ENCODE assay signal across 11 cellular contexts in the genomic region with DNA sequence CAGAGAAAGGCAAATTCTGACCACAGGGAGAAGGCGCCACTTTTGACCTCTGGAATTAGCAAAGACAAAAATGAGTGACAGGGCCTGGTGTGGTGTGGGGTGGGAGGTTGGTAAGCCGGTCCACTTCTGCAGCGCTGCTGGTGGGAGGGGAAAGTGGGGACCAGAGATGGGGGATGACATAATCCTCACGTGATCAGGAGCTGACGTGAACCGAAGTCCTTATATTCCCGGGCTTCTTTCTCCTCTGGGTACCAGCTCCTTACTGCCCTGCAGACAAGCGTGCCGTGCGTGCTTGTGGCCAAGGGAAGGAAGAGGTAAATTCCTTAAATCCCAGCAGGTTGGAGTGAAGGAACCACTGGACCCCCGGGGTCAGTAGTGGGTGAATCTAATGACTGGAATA. TPM values are rescaled to one million over a fixed set of nuclear protein-coding genes. Genes with fewer than 3 reads are reported as not detected.
DNase-seq lines count a peak whose midpoint lies in the region; ATAC-seq and TF ChIP-seq lines count a peak whose summit lies in the region.
"Had no signal": no experiment of that assay in that cellular context is flagged by ENCODE, and none has a peak within 500 bp of the region (broad histone marks: within the 10 kb centered on the region; RNA-seq: fewer than 3 reads in every experiment).

A gene with protein sequence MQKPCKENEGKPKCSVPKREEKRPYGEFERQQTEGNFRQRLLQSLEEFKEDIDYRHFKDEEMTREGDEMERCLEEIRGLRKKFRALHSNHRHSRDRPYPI (plus strand): TSS at position 249 of the 400 bp plus-strand sequence. CDS start 1,165 bp downstream, outside the sequence.

- peaks cover 6% of the 10 kb centered on the region for H3K4me1 ChIP-seq in neuron (ENCODE audit: insufficient read depth, low read length)

- ATAC-seq in WTC11 (peak; percentile 24), GM18511 (IDR thresholded peaks at IDR 0.05; ENCODE audit: unreplicated experiment) (no peak), GM19455 (IDR thresholded peaks at IDR 0.05; ENCODE audit: unreplicated experiment) (no peak)
- ATAC-seq: activated CD4-positive, CD25-positive, alpha-beta regulatory T cell treated with anti-CD3 and anti-CD28 coated beads, Interleukin-2, amount 50 U/mL, for 24 hours had no signal

- H3K36me3 ChIP-seq in neuron (ENCODE audit: insufficient read depth, low read length): peaks cover 4% of the 10 kb centered on the region
- H3K36me3 ChIP-seq in MG63: no peaks in the 10 kb centered on the region

- H3K27ac Mint-ChIP-seq in WTC11 (peak within 1 kb of the TSS; percentile 78; the same call in 1 of the 2 replicates), glutamatergic neuron (ENCODE audit: unreplicated experiment) (peak within 1 kb of the TSS; percentile 98)

- H3K4me1 Mint-ChIP-seq in WTC11: peaks cover 26% of the 10 kb centered on the region
- peaks cover 12% of the 10 kb centered on the region for H3K4me1 Mint-ChIP-seq in glutamatergic neuron (ENCODE audit: low read depth, unreplicated experiment)

- no peaks in the 10 kb centered on the region for H3K36me3 Mint-ChIP-seq in WTC11
- no peaks in the 10 kb centered on the region for H3K36me3 Mint-ChIP-seq in glutamatergic neuron (ENCODE audit: unreplicated experiment)
- H3K36me3 Mint-ChIP-seq: CD4-positive, CD25-positive, alpha-beta regulatory T cell had no signal

- POLR2A ChIA-PET in WTC11 (lab: Charles Lee): no interaction called here

- H3K9me3 Mint-ChIP-seq in WTC11 (no peaks in the 10 kb centered on the region), glutamatergic neuron (ENCODE audit: unreplicated experiment) (peaks cover 4% of the 10 kb centered on the region)
- H3K9me3 Mint-ChIP-seq: CD4-positive, CD25-positive, alpha-beta regulatory T cell had no signal

- TF ChIP-seq CTCF in AG09319 (IDR thresholded peaks at IDR 0.05; ENCODE audit: low read depth, low read length) (no peak), WTC11 (IDR thresholded peaks at IDR 0.05) (no peak), glutamatergic neuron (IDR thresholded peaks at IDR 0.05; ENCODE audit: partially characterized antibody, unreplicated experiment) (no peak)

- H3K4me3 ChIP-seq in neuron (ENCODE audit: low read length) (peak within 1 kb of the TSS; percentile 69), MG63 (no peak within 1 kb of the TSS)

- H3K4me3 Mint-ChIP-seq in WTC11 (peak within 1 kb of the TSS; percentile 75), glutamatergic neuron (ENCODE audit: unreplicated experiment) (peak within 1 kb of the TSS; percentile 94)

- H3K27me3 Mint-ChIP-seq in WTC11 (ENCODE audit: low read depth) (no peaks in the 10 kb centered on the region; the same call in none of the 2 replicates), glutamatergic neuron (ENCODE audit: unreplicated experiment) (peaks cover 2% of the 10 kb centered on the region)

- H3K27me3 ChIP-seq in neuron (ENCODE audit: insufficient read depth, low read length) (peaks cover 10% of the 10 kb centered on the region), MG63 (no peaks in the 10 kb centered on the region)

- H3K9me3 ChIP-seq in neuron (ENCODE audit: low read length) (no peaks in the 10 kb centered on the region), MG63 (no peaks in the 10 kb centered on the region)

- CTCF ChIA-PET in WTC11 (lab: Charles Lee): interaction anchor here (0.7 to 2.3 kb wide), 6 partner anchors 12 to 381 kb away, joined by 3 to 17 read pairs (median 4); a partner anchor contains a TSS

- H2AFZ ChIP-seq in neuron (ENCODE audit: low read depth, low read length): no peak within 1 kb of the TSS

- DNase-seq in AG09319 (ENCODE audit: extremely low read depth, low read depth) (peak; percentile 4), WTC11 (ENCODE audit: low spot score) (peak; percentile 10), glutamatergic neuron (peak; percentile 44), MG63 (no peak), UCSD-AML1 (lab: John Stamatoyannopoulos, UW; ENCODE audit: unreplicated experiment) (no peak)
- DNase-seq: CD4-positive, CD25-positive, alpha-beta regulatory T cell; Karpas-422 had no signal

TF ChIP-seq in WTC11, 78 proteins besides CTCF, POLR2A, EP300 and RAD21:
- TF ChIP-seq, protein P1, sequence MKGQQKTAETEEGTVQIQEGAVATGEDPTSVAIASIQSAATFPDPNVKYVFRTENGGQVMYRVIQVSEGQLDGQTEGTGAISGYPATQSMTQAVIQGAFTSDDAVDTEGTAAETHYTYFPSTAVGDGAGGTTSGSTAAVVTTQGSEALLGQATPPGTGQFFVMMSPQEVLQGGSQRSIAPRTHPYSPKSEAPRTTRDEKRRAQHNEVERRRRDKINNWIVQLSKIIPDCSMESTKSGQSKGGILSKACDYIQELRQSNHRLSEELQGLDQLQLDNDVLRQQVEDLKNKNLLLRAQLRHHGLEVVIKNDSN (CRISPR knock-in tag; IDR thresholded peaks at IDR 0.05): peak; percentile 59; the same call in 1 of the 2 replicates
- TF ChIP-seq, protein P2, sequence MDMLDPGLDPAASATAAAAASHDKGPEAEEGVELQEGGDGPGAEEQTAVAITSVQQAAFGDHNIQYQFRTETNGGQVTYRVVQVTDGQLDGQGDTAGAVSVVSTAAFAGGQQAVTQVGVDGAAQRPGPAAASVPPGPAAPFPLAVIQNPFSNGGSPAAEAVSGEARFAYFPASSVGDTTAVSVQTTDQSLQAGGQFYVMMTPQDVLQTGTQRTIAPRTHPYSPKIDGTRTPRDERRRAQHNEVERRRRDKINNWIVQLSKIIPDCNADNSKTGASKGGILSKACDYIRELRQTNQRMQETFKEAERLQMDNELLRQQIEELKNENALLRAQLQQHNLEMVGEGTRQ (CRISPR knock-in tag; IDR thresholded peaks at IDR 0.05): peak; percentile 77
- TF ChIP-seq, protein P3, sequence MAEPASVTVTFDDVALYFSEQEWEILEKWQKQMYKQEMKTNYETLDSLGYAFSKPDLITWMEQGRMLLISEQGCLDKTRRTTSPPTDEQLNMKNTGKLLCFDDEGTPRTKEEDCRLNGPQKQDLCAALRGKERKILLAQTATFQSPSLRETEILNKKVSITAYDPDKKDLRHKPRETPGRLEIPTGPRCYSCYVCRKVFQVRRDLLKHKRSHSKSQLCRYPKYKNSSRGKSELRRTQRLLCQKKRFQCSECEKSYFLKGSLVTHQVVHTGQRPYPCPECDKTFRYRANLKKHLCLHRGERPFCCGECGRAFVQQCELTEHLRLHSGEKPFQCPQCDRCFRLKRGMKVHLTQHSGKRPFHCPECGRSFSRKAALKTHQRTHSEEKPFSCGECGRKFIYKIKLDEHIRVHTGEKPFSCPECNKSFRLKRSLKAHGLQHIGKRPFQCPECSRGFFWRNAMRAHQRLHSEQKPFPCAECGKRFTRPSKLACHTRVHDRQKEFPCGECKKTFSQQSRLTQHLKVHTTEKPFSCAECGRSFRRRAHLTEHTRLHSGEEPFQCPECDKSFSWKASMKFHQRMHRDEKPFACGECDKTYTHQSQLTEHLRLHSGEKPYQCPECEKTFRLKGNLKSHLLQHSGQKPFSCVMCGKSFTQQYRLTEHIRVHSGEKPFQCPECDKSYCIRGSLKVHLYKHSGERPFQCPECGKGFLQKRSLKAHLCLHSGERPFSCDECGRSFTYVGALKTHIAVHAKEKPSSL (CRISPR knock-in tag; conservative IDR thresholded peaks at IDR 0.05): no peak

RNA-seq across cellular contexts. Expression of the gene that starts here (rescaled TPM):
- total RNA-seq in WTC11 (2021) (5.6 to 7.7 TPM (median 7.2 TPM) in 3 replicates), glutamatergic neuron (ENCODE audit: unreplicated experiment) (67.2 TPM)
- not detected in 2 replicates for total RNA-seq in MG63 (2014; rRNA removed; shearing (Covaris generic); ENCODE audit: low replicate concordance)
- total RNA-seq: CD4-positive, CD25-positive, alpha-beta regulatory T cell had no signal

Comparison
In these comparisons a context has a peak if more than half of its experiments do, and no peak if none do; other contexts are left out.
1. DNase-seq: peak in AG09319 (single experiment), WTC11 (single experiment) and glutamatergic neuron (single experiment); none in MG63 (single experiment) and UCSD-AML1 (single experiment).